ENCODE assay signal across 1 cellular context in the genomic region with DNA sequence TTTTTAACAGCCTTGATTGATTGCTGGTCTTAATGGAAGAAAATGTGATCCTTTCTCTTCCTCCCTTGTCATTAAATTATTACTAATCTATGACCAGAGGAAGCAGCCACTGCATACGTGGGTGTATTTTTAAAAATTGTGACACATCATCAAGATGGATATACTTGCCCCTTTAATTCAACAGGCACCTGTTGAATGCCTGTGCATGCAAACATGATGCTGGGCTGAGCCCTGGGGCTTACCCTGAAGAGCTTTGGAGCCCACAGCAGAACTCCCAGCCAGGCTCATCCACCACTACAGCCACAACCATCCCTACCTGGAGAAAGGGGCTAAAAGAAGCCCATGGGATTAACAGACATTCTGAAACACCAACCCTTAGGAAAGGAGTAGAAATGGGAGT.
TF ChIP-seq lines count a peak whose summit lies in the region.

No MANE protein-coding gene starts in this region.

TF ChIP-seq in HEK293, 187 proteins besides CTCF, POLR2A, EP300 and RAD21 (continued from another document):
- TF ChIP-seq, protein P1, sequence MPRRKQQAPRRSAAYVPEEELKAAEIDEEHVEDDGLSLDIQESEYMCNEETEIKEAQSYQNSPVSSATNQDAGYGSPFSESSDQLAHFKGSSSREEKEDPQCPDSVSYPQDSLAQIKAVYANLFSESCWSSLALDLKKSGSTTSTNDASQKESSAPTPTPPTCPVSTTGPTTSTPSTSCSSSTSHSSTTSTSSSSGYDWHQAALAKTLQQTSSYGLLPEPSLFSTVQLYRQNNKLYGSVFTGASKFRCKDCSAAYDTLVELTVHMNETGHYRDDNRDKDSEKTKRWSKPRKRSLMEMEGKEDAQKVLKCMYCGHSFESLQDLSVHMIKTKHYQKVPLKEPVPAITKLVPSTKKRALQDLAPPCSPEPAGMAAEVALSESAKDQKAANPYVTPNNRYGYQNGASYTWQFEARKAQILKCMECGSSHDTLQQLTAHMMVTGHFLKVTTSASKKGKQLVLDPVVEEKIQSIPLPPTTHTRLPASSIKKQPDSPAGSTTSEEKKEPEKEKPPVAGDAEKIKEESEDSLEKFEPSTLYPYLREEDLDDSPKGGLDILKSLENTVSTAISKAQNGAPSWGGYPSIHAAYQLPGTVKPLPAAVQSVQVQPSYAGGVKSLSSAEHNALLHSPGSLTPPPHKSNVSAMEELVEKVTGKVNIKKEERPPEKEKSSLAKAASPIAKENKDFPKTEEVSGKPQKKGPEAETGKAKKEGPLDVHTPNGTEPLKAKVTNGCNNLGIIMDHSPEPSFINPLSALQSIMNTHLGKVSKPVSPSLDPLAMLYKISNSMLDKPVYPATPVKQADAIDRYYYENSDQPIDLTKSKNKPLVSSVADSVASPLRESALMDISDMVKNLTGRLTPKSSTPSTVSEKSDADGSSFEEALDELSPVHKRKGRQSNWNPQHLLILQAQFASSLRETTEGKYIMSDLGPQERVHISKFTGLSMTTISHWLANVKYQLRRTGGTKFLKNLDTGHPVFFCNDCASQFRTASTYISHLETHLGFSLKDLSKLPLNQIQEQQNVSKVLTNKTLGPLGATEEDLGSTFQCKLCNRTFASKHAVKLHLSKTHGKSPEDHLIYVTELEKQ (tag by site-specific recombination; IDR thresholded peaks at IDR 0.05; ENCODE audit: borderline replicate concordance), result no peak
- no peak for TF ChIP-seq SETDB1 (IDR thresholded peaks at IDR 0.05; ENCODE audit: insufficient read length, low read length)
- peak; percentile 84; the same call in 1 of the 2 replicates for TF ChIP-seq SCRT1 (tag by site-specific recombination; IDR thresholded peaks at IDR 0.05; ENCODE audit: borderline replicate concordance)
